9 cellular contexts compared by ENCODE assay signal in genomic region chr12:7907009-7907408, GRCh38. TPM values are rescaled to one million over a fixed set of nuclear protein-coding genes. Genes with fewer than 3 reads are reported as not detected.
A peak's percentile ranks its signal among the peaks of the same experiment; 100 is the strongest.
DNase-seq lines count a peak whose midpoint lies in the region; ATAC-seq and TF ChIP-seq lines count a peak whose summit lies in the region.
"Had no signal": no experiment of that assay in that cellular context is flagged by ENCODE, and none has a peak within 500 bp of the region (broad histone marks: within the 10 kb centered on the region; RNA-seq: fewer than 3 reads in every experiment).

No MANE protein-coding gene starts in this region.

- no peak overlapping the region for H3K4me3 Mint-ChIP-seq in CD4-positive, alpha-beta memory T cell
- no peak overlapping the region for H3K4me3 Mint-ChIP-seq in natural killer cell treated with Interleukin-12 subunit alpha and Interleukin-12 subunit beta and Interleukin-15 and Interleukin-18, amount 100 ng/mL, for 72 hours

- ATAC-seq in natural killer cell treated with Interleukin-12 subunit alpha and Interleukin-12 subunit beta and Interleukin-15 and Interleukin-18, amount 100 ng/mL, for 72 hours: no peak

- no peaks in the 10 kb centered on the region for H3K27me3 ChIP-seq in NT2/D1 (ENCODE audit: insufficient read depth, insufficient read length)
- H3K27me3 ChIP-seq in CD4-positive, alpha-beta memory T cell (ENCODE audit: insufficient read depth, low read length): no peaks in the 10 kb centered on the region
- no peaks in the 10 kb centered on the region for H3K27me3 ChIP-seq in suprapubic skin

- peak overlapping the region; percentile 58 for H3K9ac ChIP-seq in NT2/D1 (ENCODE audit: insufficient read length, low read depth)

- no peaks in the 10 kb centered on the region for H3K9me3 Mint-ChIP-seq in CD4-positive, alpha-beta memory T cell
- no peaks in the 10 kb centered on the region for H3K9me3 Mint-ChIP-seq in natural killer cell treated with Interleukin-12 subunit alpha and Interleukin-12 subunit beta and Interleukin-15 and Interleukin-18, amount 100 ng/mL, for 72 hours

- H3K4me1 ChIP-seq in NT2/D1 (ENCODE audit: insufficient read depth, insufficient read length) (peaks cover 13% of the 10 kb centered on the region), suprapubic skin (no peaks in the 10 kb centered on the region)
- no peaks in the 10 kb centered on the region for H3K4me1 ChIP-seq in CD4-positive, alpha-beta memory T cell (ENCODE audit: insufficient read depth, low read length)

- TF ChIP-seq CTCF in epithelial cell of proximal tubule (conservative IDR thresholded peaks at IDR 0.05; ENCODE audit: low read depth, low read length) (peak; percentile 50), suprapubic skin (IDR thresholded peaks at IDR 0.05) (no peak)

- no peak for TF ChIP-seq POLR2A in suprapubic skin (IDR thresholded peaks at IDR 0.05)

- CTCF ChIA-PET in CD4-positive, alpha-beta memory T cell (lab: Charles Lee; ENCODE audit: partially characterized antibody): interaction anchor here (0.6 to 1.3 kb wide), 2 partner anchors 43 to 241 kb away, joined by 3 read pairs; no protein-coding TSS in a partner anchor

- POLR2A ChIA-PET in CD4-positive, alpha-beta memory T cell (lab: Charles Lee; ENCODE audit: partially characterized antibody): interaction anchor here (0.7 kb wide), 1 partner anchor 24 kb away, joined by 3 read pairs; no protein-coding TSS in a partner anchor

- no peaks in the 10 kb centered on the region for H3K9me3 ChIP-seq in NT2/D1 (ENCODE audit: insufficient read depth, low read length)
- no peaks in the 10 kb centered on the region for H3K9me3 ChIP-seq in CD4-positive, alpha-beta memory T cell (ENCODE audit: control insufficient read depth in 1 of 2, low read length in 2 of 2)
- no peaks in the 10 kb centered on the region for H3K9me3 ChIP-seq in suprapubic skin
- H3K9me3 ChIP-seq: thoracic aorta had no signal

- no peaks in the 10 kb centered on the region for H3K36me3 ChIP-seq in NT2/D1 (ENCODE audit: insufficient read depth, insufficient read length, low read length)
- no peaks in the 10 kb centered on the region for H3K36me3 ChIP-seq in CD4-positive, alpha-beta memory T cell (ENCODE audit: insufficient read depth, low read length)
- no peaks in the 10 kb centered on the region for H3K36me3 ChIP-seq in suprapubic skin
- H3K36me3 ChIP-seq: thoracic aorta had no signal

- H3K27ac ChIP-seq in CD4-positive, alpha-beta memory T cell (ENCODE audit: low read depth, low read length): no peak overlapping the region
- H3K27ac ChIP-seq in suprapubic skin: no peak overlapping the region
- H3K27ac ChIP-seq: thoracic aorta had no signal

- WGBS in suprapubic skin: 57% methylated on average over 3 of the region's 3 CpGs

- TF ChIP-seq EP300 in suprapubic skin (IDR thresholded peaks at IDR 0.05): no peak

- H3K36me3 Mint-ChIP-seq in CD4-positive, alpha-beta memory T cell: no peaks in the 10 kb centered on the region
- no peaks in the 10 kb centered on the region for H3K36me3 Mint-ChIP-seq in natural killer cell treated with Interleukin-12 subunit alpha and Interleukin-12 subunit beta and Interleukin-15 and Interleukin-18, amount 100 ng/mL, for 72 hours

- no peak overlapping the region for H3K4me3 ChIP-seq in NT2/D1 (ENCODE audit: insufficient read length, low read depth)
- no peak overlapping the region for H3K4me3 ChIP-seq in epithelial cell of proximal tubule (ENCODE audit: low read depth, low read length)
- H3K4me3 ChIP-seq in CD4-positive, alpha-beta memory T cell (ENCODE audit: low read length in 2 of 2): no peak overlapping the region
- no peak overlapping the region for H3K4me3 ChIP-seq in suprapubic skin
- H3K4me3 ChIP-seq: thoracic aorta had no signal

- peak overlapping the region in 1 of 7 donors; percentile 42 for H3K27ac Mint-ChIP-seq in CD4-positive, alpha-beta memory T cell
- no peak overlapping the region for H3K27ac Mint-ChIP-seq in natural killer cell treated with Interleukin-12 subunit alpha and Interleukin-12 subunit beta and Interleukin-15 and Interleukin-18, amount 100 ng/mL, for 72 hours

- H3K27me3 Mint-ChIP-seq in CD4-positive, alpha-beta memory T cell: no peaks in the 10 kb centered on the region
- H3K27me3 Mint-ChIP-seq in natural killer cell treated with Interleukin-12 subunit alpha and Interleukin-12 subunit beta and Interleukin-15 and Interleukin-18, amount 100 ng/mL, for 72 hours: no peaks in the 10 kb centered on the region

- peaks cover 0 to 1% (median 0%) of the 10 kb centered on the region in 4 donors for H3K4me1 Mint-ChIP-seq in CD4-positive, alpha-beta memory T cell
- no peaks in the 10 kb centered on the region for H3K4me1 Mint-ChIP-seq in natural killer cell treated with Interleukin-12 subunit alpha and Interleukin-12 subunit beta and Interleukin-15 and Interleukin-18, amount 100 ng/mL, for 72 hours (ENCODE audit: low read depth in 2 of 2)

- intact Hi-C loops in CD4-positive, alpha-beta memory T cell (cut with micrococcal nuclease): no loop called here

- peak; percentile 55 for DNase-seq in stimulated activated CD4-positive, alpha-beta T cell treated with anti-CD3 and anti-CD28 coated beads, Interleukin-15, amount 100 ng/mL, for 24 hours
- no peak for DNase-seq in stimulated activated CD4-positive, alpha-beta T cell treated with anti-CD3 and anti-CD28 coated beads, Interleukin-2, amount 100 ng/mL, for 48 hours
- DNase-seq in NT2/D1 (ENCODE audit: low read depth, low spot score): peak; percentile 86
- DNase-seq in epithelial cell of proximal tubule (ENCODE audit: low read depth): peak; percentile 3
- peak; percentile 36 for DNase-seq in stimulated activated CD4-positive, alpha-beta T cell treated with anti-CD3 and anti-CD28 coated beads, Interleukin-4, amount 100 ng/mL, for 1 hour
- DNase-seq in CD4-positive, alpha-beta memory T cell: no peak
- DNase-seq in suprapubic skin (ENCODE audit: low spot score in 2 of 2): no peak
- no peak for DNase-seq in natural killer cell treated with Interleukin-12 subunit alpha and Interleukin-12 subunit beta and Interleukin-15 and Interleukin-18, amount 100 ng/mL, for 72 hours (ENCODE audit: low spot score)

RNA-seq across cellular contexts. Expression of gene SLC2A3, which starts 29.0 kb away (rescaled TPM):
- total RNA-seq in epithelial cell of proximal tubule (5.9 and 15.3 TPM in 2 replicates), suprapubic skin (10 to 100 TPM in 2 of 4 donors, 1 to 10 TPM in 2; 7.3 to 16.7 (median 9.6) TPM)
- total RNA-seq in CD4-positive, alpha-beta memory T cell: 100 to 1,000 TPM; 157 to 158 TPM
- 100 to 1,000 TPM; 100 to 275 TPM for polyA plus RNA-seq in CD4-positive, alpha-beta memory T cell
- 100 to 1,000 TPM; 250 to 356 TPM for total RNA-seq in natural killer cell treated with Interleukin-12 subunit alpha and Interleukin-12 subunit beta and Interleukin-15 and Interleukin-18, amount 100 ng/mL, for 72 hours

RNA-seq across cellular contexts. Expression of gene SLC2A14, which starts 34.3 kb away (rescaled TPM):
- total RNA-seq in epithelial cell of proximal tubule (not detected in 2 replicates), suprapubic skin (1 to 10 TPM in 1 of 4 donors, under 1 TPM in 2, not detected in 1; 0.59 to 1.9 (median 0.83) TPM)
- total RNA-seq in CD4-positive, alpha-beta memory T cell: 1 to 10 TPM; 3.5 TPM
- polyA plus RNA-seq in CD4-positive, alpha-beta memory T cell: not detected
- total RNA-seq in natural killer cell treated with Interleukin-12 subunit alpha and Interleukin-12 subunit beta and Interleukin-15 and Interleukin-18, amount 100 ng/mL, for 72 hours: 10 to 100 TPM in 1 of 2 donors, not detected in 1; 10.3 TPM
- total RNA-seq: thoracic aorta had no signal

Comparison
In these comparisons a context has a peak if more than half of its experiments do, and no peak if none do; other contexts are left out.
1. DNase-seq: peak in stimulated activated CD4-positive, alpha-beta T cell treated with anti-CD3 and anti-CD28 coated beads, Interleukin-15, amount 100 ng/mL, for 24 hours (single experiment), NT2/D1 (single experiment), epithelial cell of proximal tubule (single experiment) and stimulated activated CD4-positive, alpha-beta T cell treated with anti-CD3 and anti-CD28 coated beads, Interleukin-4, amount 100 ng/mL, for 1 hour (single experiment); none in stimulated activated CD4-positive, alpha-beta T cell treated with anti-CD3 and anti-CD28 coated beads, Interleukin-2, amount 100 ng/mL, for 48 hours (0 of 2), CD4-positive, alpha-beta memory T cell (0 of 5), suprapubic skin (0 of 2) and natural killer cell treated with Interleukin-12 subunit alpha and Interleukin-12 subunit beta and Interleukin-15 and Interleukin-18, amount 100 ng/mL, for 72 hours (single experiment).